ENCODE assay signal across 19 cellular contexts in genomic region chr3:128823638-128824037, GRCh38. TPM values are rescaled to one million over a fixed set of nuclear protein-coding genes. Genes with fewer than 3 reads are reported as not detected.
DNase-seq lines count a peak whose midpoint lies in the region; ATAC-seq, FAIRE-seq and TF ChIP-seq lines count a peak whose summit lies in the region.
"Had no signal": no experiment of that assay in that cellular context is flagged by ENCODE, and none has a peak within 500 bp of the region (broad histone marks: within the 10 kb centered on the region; RNA-seq: fewer than 3 reads in every experiment).

No MANE protein-coding gene starts in this region.

- no peaks in the 10 kb centered on the region for H3K9me3 Mint-ChIP-seq in CD8-positive, alpha-beta T cell
- H3K9me3 Mint-ChIP-seq: natural killer cell had no signal

- no peak for ATAC-seq in CD8-positive, alpha-beta T cell
- ATAC-seq in RWPE2 (ENCODE audit: low read depth) (0 out of 3 replicates have a peak, but pooled peaks have one; percentile 24), sciatic nerve (peak; percentile 74)
- ATAC-seq: natural killer cell had no signal

- no peaks in the 10 kb centered on the region for H3K4me1 ChIP-seq in CD8-positive, alpha-beta T cell (ENCODE audit: insufficient read depth, low read length)
- H3K4me1 ChIP-seq in RWPE2 (ENCODE audit: insufficient read depth, poor library complexity, severe bottlenecking) (no peaks in the 10 kb centered on the region), left ventricle myocardium inferior (peaks cover 23% of the 10 kb centered on the region)
- H3K4me1 ChIP-seq: colonic mucosa had no signal

- no peak for FAIRE-seq in HTR-8/SVneo (lab: Jason Lieb, UNC)
- FAIRE-seq: endometrium, islet of Langerhans had no signal

- peak overlapping the region; percentile 18 for H3K27ac Mint-ChIP-seq in CD8-positive, alpha-beta T cell

- no peak overlapping the region for H3K4me3 Mint-ChIP-seq in CD8-positive, alpha-beta T cell
- H3K4me3 Mint-ChIP-seq: natural killer cell had no signal

- H3K36me3 Mint-ChIP-seq in CD8-positive, alpha-beta T cell, result peaks cover 22% of the 10 kb centered on the region

- TF ChIP-seq CTCF in CD8-positive, alpha-beta T cell (IDR thresholded peaks at IDR 0.05), result no peak
- TF ChIP-seq CTCF in RWPE2 (IDR thresholded peaks at IDR 0.05; ENCODE audit: poor library complexity, severe bottlenecking) (no peak), left ventricle myocardium inferior (IDR thresholded peaks at IDR 0.05; ENCODE audit: borderline replicate concordance) (no peak)

- POLR2A ChIA-PET in CD8-positive, alpha-beta T cell (lab: Charles Lee), result interaction anchor here (0.7 to 2.0 kb wide), 2 partner anchors 10 to 16 kb away, joined by 5 to 7 read pairs; no protein-coding TSS in a partner anchor

- H3K4me1 Mint-ChIP-seq in CD8-positive, alpha-beta T cell (ENCODE audit: low read depth), result peaks cover 2% of the 10 kb centered on the region

- intact Hi-C loops in CD8-positive, alpha-beta T cell (cut with DNase I, micrococcal nuclease), result no loop called here
- intact Hi-C loops in left ventricle myocardium inferior (cut with micrococcal nuclease) (no loop called here), sciatic nerve (cut with DNase I) (no loop called here)

- no peaks in the 10 kb centered on the region for H3K36me3 ChIP-seq in CD8-positive, alpha-beta T cell (ENCODE audit: insufficient read depth, low read length)
- H3K36me3 ChIP-seq in RWPE2 (ENCODE audit: low read depth) (peaks cover 8% of the 10 kb centered on the region), left ventricle myocardium inferior (no peaks in the 10 kb centered on the region)
- H3K36me3 ChIP-seq: colonic mucosa had no signal

- no peak overlapping the region for H3K27ac ChIP-seq in CD8-positive, alpha-beta T cell (ENCODE audit: low read depth, low read length)
- H3K27ac ChIP-seq in RWPE2 (ENCODE audit: poor library complexity, severe bottlenecking) (no peak overlapping the region), left ventricle myocardium inferior (replicated peaks) (peak overlapping the region; percentile 55)
- H3K27ac ChIP-seq: colonic mucosa had no signal

- no peaks in the 10 kb centered on the region for H3K27me3 Mint-ChIP-seq in CD8-positive, alpha-beta T cell (ENCODE audit: low read depth)

- H3K9me3 ChIP-seq in CD8-positive, alpha-beta T cell (ENCODE audit: low read length), result no peaks in the 10 kb centered on the region
- H3K9me3 ChIP-seq in RWPE2 (ENCODE audit: severe bottlenecking) (no peaks in the 10 kb centered on the region), left ventricle myocardium inferior (replicated peaks) (no peaks in the 10 kb centered on the region)
- H3K9me3 ChIP-seq: colonic mucosa had no signal

- no peak for DNase-seq in CD8-positive, alpha-beta T cell
- no peak for DNase-seq in RWPE2 (ENCODE audit: low spot score)
- DNase-seq in left ventricle myocardium inferior, result no peak
- no peak for DNase-seq in sciatic nerve (ENCODE audit: low spot score)
- no peak for DNase-seq in HTR-8/SVneo (ENCODE audit: insufficient read length, low spot score)
- no peak for DNase-seq in central memory CD4-positive, alpha-beta T cell
- no peak for DNase-seq in OCI-M1 (lab: John Stamatoyannopoulos, UW)
- no peak for DNase-seq in NCI-H2171 treated with DMSO at 0.1 percent for 48 hours (lab: John Stamatoyannopoulos, UW)
- DNase-seq: activated naive CD4-positive, alpha-beta T cell; colonic mucosa; KG1; MV-4-11; natural killer cell; NCI-H1930; NCI-H446 treated with DMSO at 0.1 percent for 48 hours; NK-92 treated with Interleukin-12 subunit alpha and Interleukin-12 subunit beta, amount 100 ng/mL, for 24 hours; stimulated activated CD4-positive, alpha-beta T cell treated with anti-CD3 and anti-CD28 coated beads, Interleukin-4, amount 100 ng/mL, for 24 hours had no signal

- no peak overlapping the region for H3K4me3 ChIP-seq in CD8-positive, alpha-beta T cell (ENCODE audit: low read depth, low read length)
- H3K4me3 ChIP-seq in RWPE2 (ENCODE audit: severe bottlenecking) (no peak overlapping the region), left ventricle myocardium inferior (no peak overlapping the region)
- H3K4me3 ChIP-seq: colonic mucosa had no signal

- CTCF ChIA-PET in CD8-positive, alpha-beta T cell (lab: Charles Lee), result interaction anchor here (0.6 to 1.2 kb wide), 2 partner anchors 22 to 1003 kb away, joined by 3 to 5 read pairs; no protein-coding TSS in a partner anchor

- H3K27me3 ChIP-seq in CD8-positive, alpha-beta T cell (ENCODE audit: insufficient read depth, low read length), result no peaks in the 10 kb centered on the region
- H3K27me3 ChIP-seq in RWPE2 (ENCODE audit: insufficient read depth, poor library complexity, severe bottlenecking) (no peaks in the 10 kb centered on the region), left ventricle myocardium inferior (ENCODE audit: low read depth) (no peaks in the 10 kb centered on the region)
- H3K27me3 ChIP-seq: colonic mucosa had no signal

RNA-seq across cellular contexts. Expression of gene ACAD9, which starts 55.8 kb away (rescaled TPM):
- total RNA-seq in CD8-positive, alpha-beta T cell, result 10 to 100 TPM; 43.1 to 47.1 TPM
- 35.9 TPM for total RNA-seq in left ventricle myocardium inferior
- total RNA-seq in sciatic nerve, result 54.0 TPM
